In genomic region chr12:49066120-49066519, GRCh38 we compare ENCODE assay signal across 24 cellular contexts. TPM values are rescaled to one million over a fixed set of nuclear protein-coding genes. Genes with fewer than 3 reads are reported as not detected.
DNase-seq lines count a peak whose midpoint lies in the region; ATAC-seq, FAIRE-seq and TF ChIP-seq lines count a peak whose summit lies in the region.
"Had no signal": no experiment of that assay in that cellular context is flagged by ENCODE, and none has a peak within 500 bp of the region (broad histone marks: within the 10 kb centered on the region; RNA-seq: fewer than 3 reads in every experiment).

No MANE protein-coding gene starts in this region.

- no peak overlapping the region for H4K5ac ChIP-seq in H1 (ENCODE audit: insufficient read length, low read depth, low read length)

- H3K27ac Mint-ChIP-seq in activated naive CD4-positive, alpha-beta T cell treated with anti-CD3 and anti-CD28 coated beads for 36 hours: peak overlapping the region; percentile 35
- no peak overlapping the region for H3K27ac Mint-ChIP-seq in activated naive CD4-positive, alpha-beta T cell treated with anti-CD3 and anti-CD28 coated beads, Interleukin-2, amount 10 ng/mL, durations not matched to agents 7 days and 5 days
- H3K27ac Mint-ChIP-seq in CD8-positive, alpha-beta memory T cell: peak overlapping the region in 5 of 8 donors; percentile 16 to 92 (median 35)
- no peak overlapping the region for H3K27ac Mint-ChIP-seq in neural progenitor cell
- H3K27ac Mint-ChIP-seq in naive thymus-derived CD8-positive, alpha-beta T cell: peak overlapping the region in 2 of 10 donors; percentile 4 to 35
- H3K27ac Mint-ChIP-seq: B cell, GM23338, HFFc6 had no signal

- no peaks in the 10 kb centered on the region for H3K79me2 ChIP-seq in H1 (ENCODE audit: control insufficient read depth in 1 of 2, insufficient read depth in 2 of 2, low read length in 2 of 2)
- H3K79me2 ChIP-seq in neural progenitor cell (ENCODE audit: low read depth): no peaks in the 10 kb centered on the region

- TF ChIP-seq EP300 in H1 (IDR thresholded peaks at IDR 0.05; ENCODE audit: borderline replicate concordance in 1 of 2, low read depth in 2 of 2, low read length in 2 of 2): no peak

- peaks cover 13% of the 10 kb centered on the region for H3K36me3 Mint-ChIP-seq in activated naive CD4-positive, alpha-beta T cell treated with anti-CD3 and anti-CD28 coated beads for 36 hours (ENCODE audit: low read depth)
- H3K36me3 Mint-ChIP-seq in activated naive CD4-positive, alpha-beta T cell treated with anti-CD3 and anti-CD28 coated beads, Interleukin-2, amount 10 ng/mL, durations not matched to agents 7 days and 5 days: peaks cover 15% of the 10 kb centered on the region
- H3K36me3 Mint-ChIP-seq in CD8-positive, alpha-beta memory T cell: peaks cover 0 to 9% (median 0%) of the 10 kb centered on the region in 3 donors
- H3K36me3 Mint-ChIP-seq in neural progenitor cell: peaks cover 3% of the 10 kb centered on the region
- peaks cover 0 to 2% (median 0%) of the 10 kb centered on the region in 3 donors for H3K36me3 Mint-ChIP-seq in naive thymus-derived CD8-positive, alpha-beta T cell
- H3K36me3 Mint-ChIP-seq: CD4-positive, CD25-positive, alpha-beta regulatory T cell had no signal

- no peak overlapping the region for H4K8ac ChIP-seq in H1 (ENCODE audit: extremely low read depth, insufficient read depth, low read length)

- no peak for ATAC-seq in naive thymus-derived CD8-positive, alpha-beta T cell
- ATAC-seq: GM23338, HCT116 had no signal

- H3K14ac ChIP-seq in H1 (ENCODE audit: insufficient read length): no peak overlapping the region

- no peaks in the 10 kb centered on the region for H3K27me3 Mint-ChIP-seq in activated naive CD4-positive, alpha-beta T cell treated with anti-CD3 and anti-CD28 coated beads for 36 hours (ENCODE audit: low read depth)
- no peaks in the 10 kb centered on the region for H3K27me3 Mint-ChIP-seq in activated naive CD4-positive, alpha-beta T cell treated with anti-CD3 and anti-CD28 coated beads, Interleukin-2, amount 10 ng/mL, durations not matched to agents 7 days and 5 days
- H3K27me3 Mint-ChIP-seq in CD8-positive, alpha-beta memory T cell: peaks cover 0 to 2% of the 10 kb centered on the region in 2 donors
- peaks cover 18% of the 10 kb centered on the region for H3K27me3 Mint-ChIP-seq in neural progenitor cell (ENCODE audit: insufficient read depth, low read depth)
- no peaks in the 10 kb centered on the region for H3K27me3 Mint-ChIP-seq in naive thymus-derived CD8-positive, alpha-beta T cell
- H3K27me3 Mint-ChIP-seq: B cell had no signal

- 59% methylated on average over 4 of the region's 4 CpGs; no CpG with 5 or more reads in 1 of the 2 experiments for WGBS in H1 (ENCODE audit: extremely low coverage in 1 of 2, insufficient coverage in 1 of 2, insufficient read length in 1 of 2, insufficient replicate concordance in 2 of 2, low coverage in 1 of 2, low lambda C conversion rate in 2 of 2, missing lambda C conversion rate in 1 of 2), 2 experiments

- H3K23me2 ChIP-seq in H1 (ENCODE audit: low read depth, low read length): peaks cover 13% of the 10 kb centered on the region

- peaks cover 26% of the 10 kb centered on the region for H3K4me1 Mint-ChIP-seq in activated naive CD4-positive, alpha-beta T cell treated with anti-CD3 and anti-CD28 coated beads for 36 hours (ENCODE audit: low read depth)
- H3K4me1 Mint-ChIP-seq in activated naive CD4-positive, alpha-beta T cell treated with anti-CD3 and anti-CD28 coated beads, Interleukin-2, amount 10 ng/mL, durations not matched to agents 7 days and 5 days: peaks cover 34% of the 10 kb centered on the region
- peaks cover 26 to 32% (median 31%) of the 10 kb centered on the region in 3 donors for H3K4me1 Mint-ChIP-seq in CD8-positive, alpha-beta memory T cell
- peaks cover 19% of the 10 kb centered on the region for H3K4me1 Mint-ChIP-seq in neural progenitor cell
- peaks cover 16 to 29% (median 27%) of the 10 kb centered on the region in 4 donors for H3K4me1 Mint-ChIP-seq in naive thymus-derived CD8-positive, alpha-beta T cell

- H3K9me3 Mint-ChIP-seq in activated naive CD4-positive, alpha-beta T cell treated with anti-CD3 and anti-CD28 coated beads for 36 hours: no peaks in the 10 kb centered on the region
- H3K9me3 Mint-ChIP-seq in activated naive CD4-positive, alpha-beta T cell treated with anti-CD3 and anti-CD28 coated beads, Interleukin-2, amount 10 ng/mL, durations not matched to agents 7 days and 5 days: no peaks in the 10 kb centered on the region
- no peaks in the 10 kb centered on the region for H3K9me3 Mint-ChIP-seq in CD8-positive, alpha-beta memory T cell
- no peaks in the 10 kb centered on the region for H3K9me3 Mint-ChIP-seq in neural progenitor cell
- H3K9me3 Mint-ChIP-seq in naive thymus-derived CD8-positive, alpha-beta T cell: no peaks in the 10 kb centered on the region
- H3K9me3 Mint-ChIP-seq: CD4-positive, CD25-positive, alpha-beta regulatory T cell; GM23338; HFFc6 had no signal

- FAIRE-seq in H1 (lab: Jason Lieb, UNC): no peak
- FAIRE-seq: GM12892, GM18507, HTR-8/SVneo had no signal

- no peak overlapping the region for H2BK12ac ChIP-seq in H1 (ENCODE audit: low read depth, low read length)

- H4K91ac ChIP-seq in H1 (replicated peaks; ENCODE audit: insufficient read length, low read length): no peak overlapping the region

- TF ChIP-seq CTCF in H1 (IDR thresholded peaks at IDR 0.05; ENCODE audit: control extremely low read depth in 1 of 3, insufficient read depth in 1 of 3, low read depth in 1 of 3, low read length in 3 of 3) (no peak), neural progenitor cell (IDR thresholded peaks at IDR 0.05) (no peak)

- peaks cover 21% of the 10 kb centered on the region for H3K4me1 ChIP-seq in CD8-positive, alpha-beta memory T cell (ENCODE audit: insufficient read depth, low read length)
- peaks cover 2 to 6% (median 4%) of the 10 kb centered on the region in 4 experiments; a peak in 5 of 7 replicates for H3K4me1 ChIP-seq in H1 (replicated peaks in 1 of 4; ENCODE audit: control insufficient read depth in 3 of 4, insufficient read depth in 4 of 4, low read length in 3 of 4)
- peaks cover 5% of the 10 kb centered on the region for H3K4me1 ChIP-seq in neural progenitor cell

- no peak for TF ChIP-seq RAD21 in H1 (IDR thresholded peaks at IDR 0.05 in 1 of 2, conservative IDR thresholded peaks at IDR 0.05 in 1 of 2; ENCODE audit: low read depth in 2 of 2, low read length in 2 of 2)

- no peak overlapping the region for H3K9ac ChIP-seq in H1 (replicated peaks in 1 of 4; ENCODE audit: extremely low read depth in 1 of 4, low read depth in 3 of 4, low read length in 3 of 4)
- H3K9ac ChIP-seq in neural progenitor cell: no peak overlapping the region

- H3K18ac ChIP-seq in H1 (ENCODE audit: extremely low read depth, low read length): no peak overlapping the region

- H3K36me3 ChIP-seq in CD8-positive, alpha-beta memory T cell (ENCODE audit: insufficient read depth, low read length): no peaks in the 10 kb centered on the region
- H3K36me3 ChIP-seq in H1 (ENCODE audit: control insufficient read depth in 2 of 4, insufficient read depth in 4 of 4, low read length in 3 of 4): no peaks in the 10 kb centered on the region
- no peaks in the 10 kb centered on the region for H3K36me3 ChIP-seq in neural progenitor cell

- H3F3A ChIP-seq in neural progenitor cell (ENCODE audit: low read depth): peaks cover 11% of the 10 kb centered on the region

- H3K9me3 ChIP-seq in CD8-positive, alpha-beta memory T cell (ENCODE audit: low read length): no peaks in the 10 kb centered on the region
- no peaks in the 10 kb centered on the region for H3K9me3 ChIP-seq in H1 (ENCODE audit: insufficient read depth in 2 of 2, low read depth in 1 of 2, low read length in 1 of 2)
- no peaks in the 10 kb centered on the region for H3K9me3 ChIP-seq in neural progenitor cell (ENCODE audit: low read depth)

- TF ChIP-seq POLR2A in H1 (IDR thresholded peaks at IDR 0.05; ENCODE audit: control extremely low read depth in 1 of 2, low read depth in 2 of 2, low read length in 2 of 2): no peak

- POLR2A ChIA-PET in CD8-positive, alpha-beta memory T cell (lab: Charles Lee): no interaction called here
- POLR2A ChIA-PET in H1 (lab: Charles Lee; ENCODE audit: partially characterized antibody): interaction anchor here (0.6 to 4.6 kb wide), 8 partner anchors 9 to 128 kb away, joined by 3 to 32 read pairs (median 3); partner anchors contain the start of genes DHH and TUBA1B
- POLR2A ChIA-PET in naive thymus-derived CD8-positive, alpha-beta T cell (lab: Charles Lee): interaction anchor here (4.0 kb wide), 1 partner anchor 27 kb away, joined by 23 read pairs; the partner anchor contains the start of gene DHH

- no peak overlapping the region for H2BK20ac ChIP-seq in H1 (ENCODE audit: low read length)

- H3K4ac ChIP-seq in H1 (replicated peaks; ENCODE audit: insufficient read length, low read depth, low read length): no peak overlapping the region

- H3K27ac ChIP-seq in CD8-positive, alpha-beta memory T cell (ENCODE audit: low read depth, low read length): no peak overlapping the region
- H3K27ac ChIP-seq in H1 (ENCODE audit: low read depth, low read length): no peak overlapping the region
- H3K27ac ChIP-seq in neural progenitor cell: no peak overlapping the region

- no peak overlapping the region for H3K4me3 ChIP-seq in CD8-positive, alpha-beta memory T cell (ENCODE audit: low read length)
- H3K4me3 ChIP-seq in H1 (ENCODE audit: extremely low read depth in 1 of 4, insufficient read depth in 2 of 4, low read depth in 3 of 4, low read length in 4 of 4) (no peak overlapping the region), neural progenitor cell (no peak overlapping the region)
- H3K4me3 ChIP-seq: GM23338 had no signal

- no peak overlapping the region for H2AK5ac ChIP-seq in H1 (ENCODE audit: low read depth, low read length)

- no peak overlapping the region for H3K4me2 ChIP-seq in H1 (ENCODE audit: insufficient read depth in 1 of 2, low read depth in 2 of 2, low read length in 2 of 2)
- H3K4me2 ChIP-seq in neural progenitor cell: no peak overlapping the region
- H3K4me2 ChIP-seq: GM23338 had no signal

- no peak overlapping the region for H2BK120ac ChIP-seq in H1 (replicated peaks; ENCODE audit: low read depth, low read length)

- no peaks in the 10 kb centered on the region for H3K27me3 ChIP-seq in CD8-positive, alpha-beta memory T cell (ENCODE audit: insufficient read depth, low read length, poor library complexity, severe bottlenecking)
- H3K27me3 ChIP-seq in H1 (replicated peaks in 1 of 4; ENCODE audit: control insufficient read depth in 3 of 4, extremely low read depth in 1 of 4, insufficient read depth in 3 of 4, low read length in 3 of 4): peaks cover 0 to 8% (median 3%) of the 10 kb centered on the region in 4 experiments; a peak in 5 of 7 replicates
- H3K27me3 ChIP-seq in neural progenitor cell: peaks cover 30% of the 10 kb centered on the region

- intact Hi-C loops in activated naive CD4-positive, alpha-beta T cell treated with anti-CD3 and anti-CD28 coated beads for 36 hours (cut with micrococcal nuclease): no loop called here

- H3K23ac ChIP-seq in H1 (ENCODE audit: insufficient read length): no peak overlapping the region

- H4K20me1 ChIP-seq in H1 (replicated peaks in 1 of 2; ENCODE audit: control insufficient read depth in 1 of 2, insufficient read depth in 2 of 2, low read length in 2 of 2): no peaks in the 10 kb centered on the region
- H4K20me1 ChIP-seq in neural progenitor cell (ENCODE audit: low read depth): no peaks in the 10 kb centered on the region

- no peak overlapping the region for H2BK5ac ChIP-seq in H1 (ENCODE audit: low read depth, low read length)

- no peak overlapping the region for H3K56ac ChIP-seq in H1 (replicated peaks; ENCODE audit: insufficient read length, low read depth, low read length)

- no peak overlapping the region for H2BK15ac ChIP-seq in H1 (ENCODE audit: low read length)

- CTCF ChIA-PET in activated naive CD4-positive, alpha-beta T cell treated with anti-CD3 and anti-CD28 coated beads for 36 hours (lab: Charles Lee): interaction anchor here (0.5 to 7.2 kb wide), 9 partner anchors 9 to 224 kb away, joined by 3 to 128 read pairs (median 4); partner anchors contain the start of gene DHH
- CTCF ChIA-PET in activated naive CD4-positive, alpha-beta T cell treated with anti-CD3 and anti-CD28 coated beads, Interleukin-2, amount 10 ng/mL, durations not matched to agents 7 days and 5 days (lab: Charles Lee): interaction anchor here (1.2 to 12.3 kb wide), 4 partner anchors 19 to 198 kb away, joined by 3 to 174 read pairs (median 87); partner anchors contain the start of gene DHH
- CTCF ChIA-PET in CD8-positive, alpha-beta memory T cell (lab: Charles Lee): interaction anchor here (3.8 to 7.7 kb wide), 3 partner anchors 20 to 33 kb away, joined by 48 to 111 read pairs (median 62); partner anchors contain the start of gene DHH
- CTCF ChIA-PET in H1 (lab: Charles Lee; ENCODE audit: partially characterized antibody): interaction anchor here (0.6 to 10.0 kb wide), 9 partner anchors 10 to 54 kb away, joined by 3 to 129 read pairs (median 28); partner anchors contain the start of gene DHH

- H2AFZ ChIP-seq in H1 (ENCODE audit: low read length): no peak overlapping the region
- no peak overlapping the region for H2AFZ ChIP-seq in neural progenitor cell (replicated peaks)
- H2AFZ ChIP-seq: GM23338 had no signal

- DNase-seq in activated naive CD4-positive, alpha-beta T cell treated with anti-CD3 and anti-CD28 coated beads for 36 hours: no peak
- no peak for DNase-seq in activated naive CD4-positive, alpha-beta T cell treated with anti-CD3 and anti-CD28 coated beads, Interleukin-2, amount 10 ng/mL, durations not matched to agents 7 days and 5 days
- DNase-seq in CD8-positive, alpha-beta memory T cell: no peak
- DNase-seq in H1 (ENCODE audit: low read depth in 1 of 2, low spot score in 2 of 2): no peak
- DNase-seq in neural progenitor cell (ENCODE audit: low spot score): no peak
- no peak for DNase-seq in LoVo (ENCODE audit: low spot score)
- no peak for DNase-seq in NCI-H146 treated with DMSO at 0.1 percent for 48 hours (lab: John Stamatoyannopoulos, UW; ENCODE audit: unreplicated experiment)
- no peak for DNase-seq in naive thymus-derived CD8-positive, alpha-beta T cell
- DNase-seq: C1 segment of cervical spinal cord; CD4-positive, CD25-positive, alpha-beta regulatory T cell; DMS153; DMS79; GDM1; H7; HFFc6; IMR-90 had no signal

- no peak overlapping the region for H3K4me3 Mint-ChIP-seq in activated naive CD4-positive, alpha-beta T cell treated with anti-CD3 and anti-CD28 coated beads for 36 hours
- no peak overlapping the region for H3K4me3 Mint-ChIP-seq in activated naive CD4-positive, alpha-beta T cell treated with anti-CD3 and anti-CD28 coated beads, Interleukin-2, amount 10 ng/mL, durations not matched to agents 7 days and 5 days
- H3K4me3 Mint-ChIP-seq in CD8-positive, alpha-beta memory T cell: peak overlapping the region in 1 of 7 donors; percentile 30
- peak overlapping the region; percentile 11 for H3K4me3 Mint-ChIP-seq in neural progenitor cell
- peak overlapping the region in 1 of 10 donors; percentile 14 for H3K4me3 Mint-ChIP-seq in naive thymus-derived CD8-positive, alpha-beta T cell
- H3K4me3 Mint-ChIP-seq: B cell, GM23338, HFFc6 had no signal

- no peaks in the 10 kb centered on the region for H3K79me1 ChIP-seq in H1 (ENCODE audit: low read depth, low read length)

RNA-seq across cellular contexts. Expression of gene RHEBL1, which starts 3.7 kb away (rescaled TPM):
- 10 to 100 TPM; 11.8 to 15.2 TPM for total RNA-seq in activated naive CD4-positive, alpha-beta T cell treated with anti-CD3 and anti-CD28 coated beads for 36 hours
- total RNA-seq in CD8-positive, alpha-beta memory T cell: 10 to 100 TPM; 10.1 to 10.2 TPM
- polyA plus RNA-seq in CD8-positive, alpha-beta memory T cell: 8.0 TPM
- 7.0 and 7.5 TPM in 2 replicates for total RNA-seq in H1 (2021; fragmentation: NEBNext Ultra II Directional; extraction: Animal tissue kit (Norgen Biotek cat#: 25700))
- polyA plus RNA-seq in H1 (2011; rRNA removed): 8.1 and 9.4 TPM in 2 replicates
- polyA plus RNA-seq in H1 (2011; cell fraction: cytosol; rRNA removed): 8.9 TPM
- polyA plus RNA-seq in H1 (2011; cell fraction: nucleus; rRNA removed): 8.4 TPM
- polyA plus RNA-seq in H1 (2012, experiment 1 of 2): 6.8 to 8.2 TPM (median 7.4 TPM) in 4 replicates
- polyA plus RNA-seq in H1 (2012, experiment 2 of 2): 6.5 TPM
- 4.7 TPM for polyA plus RNA-seq in H1 (2013, experiment 1 of 2)
- polyA plus RNA-seq in H1 (2013, experiment 2 of 2): 4.9 TPM
- 5.3 and 7.7 TPM in 2 replicates for polyA minus RNA-seq in H1 (2011; rRNA and poly(A)+ RNA removed)
- polyA minus RNA-seq in H1 (2011; cell fraction: cytosol; rRNA and poly(A)+ RNA removed): 3.9 TPM
- polyA minus RNA-seq in H1 (2011; cell fraction: nucleus; rRNA and poly(A)+ RNA removed): 3.0 TPM
- 5.3 and 6.0 TPM in 2 replicates for total RNA-seq in neural progenitor cell (ENCODE audit: low replicate concordance)
- 1 to 10 TPM; 3.6 to 4.3 TPM for total RNA-seq in naive thymus-derived CD8-positive, alpha-beta T cell
- polyA plus RNA-seq in naive thymus-derived CD8-positive, alpha-beta T cell: 1 to 10 TPM; 3.0 to 3.6 (median 3.4) TPM

RNA-seq across cellular contexts. Expression of gene KMT2D, which starts 5.5 kb away (rescaled TPM):
- 10 to 100 TPM; 44.9 to 49.0 TPM for total RNA-seq in activated naive CD4-positive, alpha-beta T cell treated with anti-CD3 and anti-CD28 coated beads for 36 hours
- total RNA-seq in CD8-positive, alpha-beta memory T cell: 10 to 100 TPM; 79.4 to 79.7 TPM
- 22.8 TPM for polyA plus RNA-seq in CD8-positive, alpha-beta memory T cell
- 86.3 and 92.3 TPM in 2 replicates for total RNA-seq in H1 (2021; fragmentation: NEBNext Ultra II Directional; extraction: Animal tissue kit (Norgen Biotek cat#: 25700))
- polyA plus RNA-seq in H1 (2011; rRNA removed): 9.1 and 15.7 TPM in 2 replicates
- polyA plus RNA-seq in H1 (2011; cell fraction: cytosol; rRNA removed): 14.5 TPM
- polyA plus RNA-seq in H1 (2011; cell fraction: nucleus; rRNA removed): 56.4 TPM
- polyA plus RNA-seq in H1 (2012, experiment 1 of 2): 30.8 to 49.4 TPM (median 44.1 TPM) in 4 replicates
- polyA plus RNA-seq in H1 (2012, experiment 2 of 2): 16.1 TPM
- polyA plus RNA-seq in H1 (2013, experiment 1 of 2): 18.0 TPM
- polyA plus RNA-seq in H1 (2013, experiment 2 of 2): 12.9 TPM
- polyA minus RNA-seq in H1 (2011; rRNA and poly(A)+ RNA removed): 34.4 and 39.4 TPM in 2 replicates
- polyA minus RNA-seq in H1 (2011; cell fraction: cytosol; rRNA and poly(A)+ RNA removed): 64.4 TPM
- 44.7 TPM for polyA minus RNA-seq in H1 (2011; cell fraction: nucleus; rRNA and poly(A)+ RNA removed)
- total RNA-seq in neural progenitor cell (ENCODE audit: low replicate concordance): 19.0 and 31.3 TPM in 2 replicates
- 100 to 1,000 TPM; 130 to 134 TPM for total RNA-seq in naive thymus-derived CD8-positive, alpha-beta T cell
- polyA plus RNA-seq in naive thymus-derived CD8-positive, alpha-beta T cell: 10 to 100 TPM in 2 of 3 donors, 1 to 10 TPM in 1; 1.5 to 28.5 (median 10.5) TPM

RNA-seq across cellular contexts. Expression of gene DHH, which starts 28.5 kb away (rescaled TPM):
- under 1 TPM in 1 of 2 experiments, not detected in 1; 0.07 TPM for total RNA-seq in activated naive CD4-positive, alpha-beta T cell treated with anti-CD3 and anti-CD28 coated beads for 36 hours
- under 1 TPM in 1 of 2 experiments, not detected in 1; 0.04 TPM for total RNA-seq in CD8-positive, alpha-beta memory T cell
- polyA plus RNA-seq in CD8-positive, alpha-beta memory T cell: not detected
- 0.11 and 0.13 TPM in 2 replicates for total RNA-seq in H1 (2021; fragmentation: NEBNext Ultra II Directional; extraction: Animal tissue kit (Norgen Biotek cat#: 25700))
- 0.03 and 0.09 TPM in 2 replicates for polyA plus RNA-seq in H1 (2011; rRNA removed)
- 0.03 TPM for polyA plus RNA-seq in H1 (2011; cell fraction: cytosol; rRNA removed)
- 0.16 TPM for polyA plus RNA-seq in H1 (2011; cell fraction: nucleus; rRNA removed)
- 0.04 to 0.09 TPM (median 0.05 TPM) in 4 replicates for polyA plus RNA-seq in H1 (2012, experiment 1 of 2)
- not detected for polyA plus RNA-seq in H1 (2012, experiment 2 of 2)
- polyA plus RNA-seq in H1 (2013, experiment 1 of 2): 0.04 TPM
- 0.06 TPM for polyA plus RNA-seq in H1 (2013, experiment 2 of 2)
- not detected in 2 replicates for polyA minus RNA-seq in H1 (2011; rRNA and poly(A)+ RNA removed)
- not detected for polyA minus RNA-seq in H1 (2011; cell fraction: cytosol; rRNA and poly(A)+ RNA removed)
- not detected for polyA minus RNA-seq in H1 (2011; cell fraction: nucleus; rRNA and poly(A)+ RNA removed)
- total RNA-seq in neural progenitor cell (ENCODE audit: low replicate concordance): 0.03 TPM in 1 of 2 replicates, not detected in the other
- under 1 TPM; 0.27 to 0.47 TPM for total RNA-seq in naive thymus-derived CD8-positive, alpha-beta T cell
- not detected for polyA plus RNA-seq in naive thymus-derived CD8-positive, alpha-beta T cell
- total RNA-seq: A172, Daoy, GM23338, H7 had no signal
- polyA plus RNA-seq: CD4-positive, CD25-positive, alpha-beta regulatory T cell; GM23338 had no signal

RNA-seq across cellular contexts. Expression of gene LMBR1L, which starts 44.5 kb away (rescaled TPM):
- total RNA-seq in activated naive CD4-positive, alpha-beta T cell treated with anti-CD3 and anti-CD28 coated beads for 36 hours: 10 to 100 TPM; 60.1 to 66.8 TPM
- 10 to 100 TPM; 47.2 to 48.7 TPM for total RNA-seq in CD8-positive, alpha-beta memory T cell
- polyA plus RNA-seq in CD8-positive, alpha-beta memory T cell: 37.6 TPM
- total RNA-seq in H1 (2021; fragmentation: NEBNext Ultra II Directional; extraction: Animal tissue kit (Norgen Biotek cat#: 25700)): 47.7 and 49.6 TPM in 2 replicates
- polyA plus RNA-seq in H1 (2011; rRNA removed): 36.6 and 54.6 TPM in 2 replicates
- 42.5 TPM for polyA plus RNA-seq in H1 (2011; cell fraction: cytosol; rRNA removed)
- 180 TPM for polyA plus RNA-seq in H1 (2011; cell fraction: nucleus; rRNA removed)
- polyA plus RNA-seq in H1 (2012, experiment 1 of 2): 30.8 to 52.0 TPM (median 47.4 TPM) in 4 replicates
- 37.8 TPM for polyA plus RNA-seq in H1 (2012, experiment 2 of 2)
- 30.1 TPM for polyA plus RNA-seq in H1 (2013, experiment 1 of 2)
- 33.4 TPM for polyA plus RNA-seq in H1 (2013, experiment 2 of 2)
- polyA minus RNA-seq in H1 (2011; rRNA and poly(A)+ RNA removed): 99.6 and 107 TPM in 2 replicates
- polyA minus RNA-seq in H1 (2011; cell fraction: cytosol; rRNA and poly(A)+ RNA removed): 35.4 TPM
- polyA minus RNA-seq in H1 (2011; cell fraction: nucleus; rRNA and poly(A)+ RNA removed): 78.7 TPM
- 32.7 and 69.5 TPM in 2 replicates for total RNA-seq in neural progenitor cell (ENCODE audit: low replicate concordance)
- 100 to 1,000 TPM; 253 to 270 TPM for total RNA-seq in naive thymus-derived CD8-positive, alpha-beta T cell
- polyA plus RNA-seq in naive thymus-derived CD8-positive, alpha-beta T cell: 10 to 100 TPM; 34.0 to 45.8 (median 34.6) TPM

RNA-seq across cellular contexts. Expression of gene PRKAG1, which starts 47.5 kb away (rescaled TPM):
- total RNA-seq in activated naive CD4-positive, alpha-beta T cell treated with anti-CD3 and anti-CD28 coated beads for 36 hours: 10 to 100 TPM; 49.4 to 50.9 TPM
- 10 to 100 TPM; 73.3 to 78.3 TPM for total RNA-seq in CD8-positive, alpha-beta memory T cell
- polyA plus RNA-seq in CD8-positive, alpha-beta memory T cell: 45.9 TPM
- 36.3 and 38.6 TPM in 2 replicates for total RNA-seq in H1 (2021; fragmentation: NEBNext Ultra II Directional; extraction: Animal tissue kit (Norgen Biotek cat#: 25700))
- polyA plus RNA-seq in H1 (2011; rRNA removed): 32.3 and 57.5 TPM in 2 replicates
- polyA plus RNA-seq in H1 (2011; cell fraction: cytosol; rRNA removed): 43.9 TPM
- 20.4 TPM for polyA plus RNA-seq in H1 (2011; cell fraction: nucleus; rRNA removed)
- 41.3 to 53.9 TPM (median 44.4 TPM) in 4 replicates for polyA plus RNA-seq in H1 (2012, experiment 1 of 2)
- polyA plus RNA-seq in H1 (2012, experiment 2 of 2): 35.5 TPM
- 37.2 TPM for polyA plus RNA-seq in H1 (2013, experiment 1 of 2)
- 38.9 TPM for polyA plus RNA-seq in H1 (2013, experiment 2 of 2)
- polyA minus RNA-seq in H1 (2011; rRNA and poly(A)+ RNA removed): 27.7 and 50.1 TPM in 2 replicates
- 17.1 TPM for polyA minus RNA-seq in H1 (2011; cell fraction: cytosol; rRNA and poly(A)+ RNA removed)
- polyA minus RNA-seq in H1 (2011; cell fraction: nucleus; rRNA and poly(A)+ RNA removed): 14.7 TPM
- total RNA-seq in neural progenitor cell (ENCODE audit: low replicate concordance): 32.4 and 41.8 TPM in 2 replicates
- total RNA-seq in naive thymus-derived CD8-positive, alpha-beta T cell: 10 to 100 TPM; 47.5 to 49.5 TPM
- polyA plus RNA-seq in naive thymus-derived CD8-positive, alpha-beta T cell: 10 to 100 TPM; 29.2 to 39.5 (median 33.0) TPM

Comparison
In these comparisons a context has a peak if more than half of its experiments do, and no peak if none do; other contexts are left out.
1. H3K27ac Mint-ChIP-seq: peak in activated naive CD4-positive, alpha-beta T cell treated with anti-CD3 and anti-CD28 coated beads for 36 hours (single experiment) and CD8-positive, alpha-beta memory T cell (5 of 8); none in activated naive CD4-positive, alpha-beta T cell treated with anti-CD3 and anti-CD28 coated beads, Interleukin-2, amount 10 ng/mL, durations not matched to agents 7 days and 5 days (single experiment) and neural progenitor cell (single experiment).